11 cellular contexts compared by ENCODE assay signal in the genomic region with DNA sequence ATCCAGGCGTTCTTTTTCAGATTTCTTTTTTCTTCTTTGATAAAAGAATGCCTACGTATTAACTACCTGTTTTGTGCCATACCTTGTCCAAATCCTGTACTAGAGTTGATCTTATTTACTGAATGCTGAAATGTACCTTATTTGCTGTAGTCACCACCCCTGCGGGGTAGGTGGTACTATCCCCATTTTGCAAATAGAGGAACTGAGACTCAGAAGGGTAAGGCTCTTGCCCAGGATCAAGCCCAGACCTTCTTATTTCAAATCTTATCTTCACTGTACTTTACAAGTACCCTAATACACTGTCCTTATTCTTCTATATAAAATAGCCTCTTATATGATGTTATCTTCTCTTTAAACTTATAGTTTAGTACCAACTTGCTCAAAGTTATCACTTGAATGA.
DNase-seq lines count a peak whose midpoint lies in the region; ATAC-seq and TF ChIP-seq lines count a peak whose summit lies in the region.
"Had no signal": no experiment of that assay in that cellular context is flagged by ENCODE, and none has a peak within 500 bp of the region (broad histone marks: within the 10 kb centered on the region; RNA-seq: fewer than 3 reads in every experiment).

No MANE protein-coding gene starts in this region.

- no peaks in the 10 kb centered on the region for H3K9me3 Mint-ChIP-seq in central memory CD8-positive, alpha-beta T cell
- H3K9me3 Mint-ChIP-seq in MCF 10A (ENCODE audit: unreplicated experiment): no peaks in the 10 kb centered on the region

- H3K27me3 ChIP-seq in transverse colon: no peaks in the 10 kb centered on the region
- H3K27me3 ChIP-seq in sigmoid colon: no peaks in the 10 kb centered on the region

- no peak overlapping the region for H3K4me3 ChIP-seq in transverse colon
- no peak overlapping the region for H3K4me3 ChIP-seq in sigmoid colon

- H3K4me1 Mint-ChIP-seq in central memory CD8-positive, alpha-beta T cell: peaks cover 58% of the 10 kb centered on the region
- H3K4me1 Mint-ChIP-seq in MCF 10A (ENCODE audit: insufficient read depth, unreplicated experiment): no peaks in the 10 kb centered on the region

- H3K27ac ChIP-seq in transverse colon (no peak overlapping the region), sigmoid colon (no peak overlapping the region)

- no peaks in the 10 kb centered on the region for H3K27me3 Mint-ChIP-seq in central memory CD8-positive, alpha-beta T cell
- no peaks in the 10 kb centered on the region for H3K27me3 Mint-ChIP-seq in MCF 10A (ENCODE audit: insufficient read depth, unreplicated experiment)

- peak overlapping the region; percentile 20 for H3K27ac Mint-ChIP-seq in central memory CD8-positive, alpha-beta T cell (ENCODE audit: low read depth)
- no peak overlapping the region for H3K27ac Mint-ChIP-seq in MCF 10A (ENCODE audit: low read depth, unreplicated experiment)

- ATAC-seq in GM18511 (IDR thresholded peaks at IDR 0.05; ENCODE audit: unreplicated experiment) (peak; percentile 90), GM21529 (IDR thresholded peaks at IDR 0.05; ENCODE audit: unreplicated experiment) (peak; percentile 83), HG03135 (IDR thresholded peaks at IDR 0.05; ENCODE audit: unreplicated experiment) (peak; percentile 64)
- ATAC-seq in central memory CD8-positive, alpha-beta T cell (replicated peaks; ENCODE audit: extremely low read depth, poor library complexity, severe bottlenecking): no peak

- CTCF ChIA-PET in MCF 10A (lab: Yijun Ruan, JAX): no interaction called here

- TF ChIP-seq EP300 in transverse colon (IDR thresholded peaks at IDR 0.05; ENCODE audit: low read depth) (no peak), sigmoid colon (IDR thresholded peaks at IDR 0.05) (no peak)

- H3K36me3 ChIP-seq in transverse colon: no peaks in the 10 kb centered on the region
- H3K36me3 ChIP-seq in sigmoid colon: no peaks in the 10 kb centered on the region

- TF ChIP-seq CTCF in transverse colon (IDR thresholded peaks at IDR 0.05) (no peak), sigmoid colon (IDR thresholded peaks at IDR 0.05) (no peak), MCF 10A (IDR thresholded peaks at IDR 0.05; ENCODE audit: unreplicated experiment) (no peak)

- H3K4me3 Mint-ChIP-seq in central memory CD8-positive, alpha-beta T cell: no peak overlapping the region
- H3K4me3 Mint-ChIP-seq in MCF 10A (ENCODE audit: unreplicated experiment): no peak overlapping the region

- POLR2A ChIA-PET in MCF 10A (lab: Yijun Ruan, JAX): interaction anchor here (0.7 kb wide), 1 partner anchor 12 kb away, joined by 3 read pairs; no protein-coding TSS in a partner anchor

- BruUV-seq in MCF 10A (replicated peaks; lab: Mats Ljungman, UMichigan): no TSS peak

- H3K9me3 ChIP-seq in transverse colon (no peaks in the 10 kb centered on the region), sigmoid colon (no peaks in the 10 kb centered on the region)

- DNase-seq in central memory CD8-positive, alpha-beta T cell (ENCODE audit: low spot score in 2 of 2): no peak
- DNase-seq in NCI-H146 (lab: John Stamatoyannopoulos, UW) (no peak), transverse colon (no peak), sigmoid colon (no peak), MCF 10A (ENCODE audit: unreplicated experiment) (no peak)
- DNase-seq: activated CD4-positive, alpha-beta T cell treated with anti-CD3 and anti-CD28 coated beads, Interleukin-2, amount 50 U/mL, for 4 hours; NCI-H1048; retina had no signal

- intact Hi-C loops in transverse colon (cut with DNase I; ENCODE audit: low total_unique reads): no loop called here
- intact Hi-C loops in sigmoid colon (cut with DNase I): no loop called here
- intact Hi-C loops in MCF 10A (cut with micrococcal nuclease): no loop called here

- peaks cover 13% of the 10 kb centered on the region for H3K36me3 Mint-ChIP-seq in central memory CD8-positive, alpha-beta T cell (ENCODE audit: insufficient read depth)
- no peaks in the 10 kb centered on the region for H3K36me3 Mint-ChIP-seq in MCF 10A (ENCODE audit: insufficient read depth, unreplicated experiment)

- TF ChIP-seq POLR2A in transverse colon (IDR thresholded peaks at IDR 0.05): no peak
- TF ChIP-seq POLR2A in sigmoid colon (IDR thresholded peaks at IDR 0.05): no peak

- in situ Hi-C loops in transverse colon (cut with MboI; ENCODE audit: low pct_ligation_motif_present in 1 of 4, low pct_unique_long_range_greater_than_20kb in 1 of 4, low sequenced_read_pairs in 3 of 4): no loop called here

- peaks cover 0 to 28% (median 1%) of the 10 kb centered on the region in 4 donors for H3K4me1 ChIP-seq in transverse colon
- peaks cover 0 to 28% (median 19%) of the 10 kb centered on the region in 4 donors for H3K4me1 ChIP-seq in sigmoid colon

- 86 to 89% methylated on average over 1 to 3 of the region's 3 CpGs for WGBS in transverse colon (ENCODE audit: low coverage in 1 of 2), 2 donors
- WGBS in sigmoid colon, 2 donors: 80 to 89% methylated on average over 3 of the region's 3 CpGs
